In the genomic region with DNA sequence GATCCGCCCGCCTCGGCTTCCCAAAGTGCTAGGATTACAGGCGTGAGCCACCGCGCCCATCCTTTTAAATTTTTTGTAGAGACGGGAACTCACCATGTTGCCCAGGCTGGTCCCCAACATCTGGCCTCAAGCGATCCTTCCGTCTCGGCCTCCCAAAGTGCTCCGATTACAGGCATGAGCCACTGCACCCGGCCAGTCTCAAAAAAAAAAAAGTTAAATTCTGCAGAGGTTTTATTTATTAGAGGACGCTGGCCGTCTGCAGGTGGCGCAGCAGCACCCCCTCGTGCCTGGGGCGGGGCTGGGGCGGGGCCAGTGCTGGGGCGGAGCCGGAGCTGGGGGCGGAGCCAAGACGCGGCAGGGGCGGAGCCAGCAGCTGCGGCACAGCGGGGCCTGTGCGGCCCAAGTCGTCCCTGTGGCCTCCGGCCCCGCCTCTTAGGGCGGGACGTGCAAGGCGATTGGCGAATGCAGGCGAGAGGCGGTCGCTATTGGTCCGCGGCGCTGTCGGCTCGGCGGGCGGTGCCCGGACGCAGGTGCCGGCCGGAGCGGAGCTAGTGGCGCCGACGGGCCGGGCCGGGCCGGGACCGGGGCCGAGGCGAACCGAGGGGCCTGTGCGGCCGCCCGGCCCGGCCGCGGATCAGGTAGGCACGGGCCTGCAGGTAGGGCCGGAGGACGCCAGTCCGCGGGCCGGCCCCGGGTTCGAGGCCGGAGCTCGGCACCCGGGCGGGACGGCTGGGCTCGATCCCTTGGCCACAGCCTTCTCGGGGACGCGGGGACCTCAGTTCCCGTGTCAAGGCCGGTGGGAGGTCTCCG, we compare ENCODE assay signal across 1 cellular context.
TF ChIP-seq lines count a peak whose summit lies in the region.

A gene with protein sequence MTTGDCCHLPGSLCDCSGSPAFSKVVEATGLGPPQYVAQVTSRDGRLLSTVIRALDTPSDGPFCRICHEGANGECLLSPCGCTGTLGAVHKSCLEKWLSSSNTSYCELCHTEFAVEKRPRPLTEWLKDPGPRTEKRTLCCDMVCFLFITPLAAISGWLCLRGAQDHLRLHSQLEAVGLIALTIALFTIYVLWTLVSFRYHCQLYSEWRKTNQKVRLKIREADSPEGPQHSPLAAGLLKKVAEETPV (plus strand): TSS at position 523 of the 810 bp plus-strand sequence. CDS start 8,536 bp downstream, outside the sequence.

TF ChIP-seq in K562, 482 proteins besides CTCF, POLR2A, EP300 and RAD21 (continued from another document and continues in another):
- TF ChIP-seq, protein P1, sequence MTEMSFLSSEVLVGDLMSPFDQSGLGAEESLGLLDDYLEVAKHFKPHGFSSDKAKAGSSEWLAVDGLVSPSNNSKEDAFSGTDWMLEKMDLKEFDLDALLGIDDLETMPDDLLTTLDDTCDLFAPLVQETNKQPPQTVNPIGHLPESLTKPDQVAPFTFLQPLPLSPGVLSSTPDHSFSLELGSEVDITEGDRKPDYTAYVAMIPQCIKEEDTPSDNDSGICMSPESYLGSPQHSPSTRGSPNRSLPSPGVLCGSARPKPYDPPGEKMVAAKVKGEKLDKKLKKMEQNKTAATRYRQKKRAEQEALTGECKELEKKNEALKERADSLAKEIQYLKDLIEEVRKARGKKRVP (CRISPR knock-in tag; IDR thresholded peaks at IDR 0.05), result no peak
- TF ChIP-seq SAP30 (IDR thresholded peaks at IDR 0.05; ENCODE audit: borderline replicate concordance, insufficient read depth, low read depth, low read length, poor library complexity, severe bottlenecking) (peak; percentile 60), POLR2AphosphoS2 (IDR thresholded peaks at IDR 0.05; ENCODE audit: low read length) (no peak), ZNF197 (CRISPR knock-in tag; IDR thresholded peaks at IDR 0.05; ENCODE audit: low read depth) (no peak), ELF4 (CRISPR knock-in tag; IDR thresholded peaks at IDR 0.05) (no peak), NFXL1 (CRISPR knock-in tag; IDR thresholded peaks at IDR 0.05) (no peak), PCBP1 (IDR thresholded peaks at IDR 0.05; ENCODE audit: low read depth, low read length, poor library complexity, severe bottlenecking) (peak; percentile 37), KAT7 (CRISPR knock-in tag; IDR thresholded peaks at IDR 0.05; ENCODE audit: borderline replicate concordance) (no peak), NR3C1 (CRISPR knock-in tag; IDR thresholded peaks at IDR 0.05) (no peak), MTF1 (CRISPR knock-in tag; IDR thresholded peaks at IDR 0.05; ENCODE audit: borderline replicate concordance) (no peak), TAF7 (tag; IDR thresholded peaks at IDR 0.05) (no peak), BMI1 (IDR thresholded peaks at IDR 0.05; ENCODE audit: low read length) (no peak), MAFG (tag; conservative IDR thresholded peaks at IDR 0.05) (no peak), MAFK (IDR thresholded peaks at IDR 0.05; ENCODE audit: low read length) (no peak), EP400 (IDR thresholded peaks at IDR 0.05) (no peak), ZNF586 (CRISPR knock-in tag; conservative IDR thresholded peaks at IDR 0.05) (no peak), FOXK1 (CRISPR knock-in tag; IDR thresholded peaks at IDR 0.05; ENCODE audit: borderline replicate concordance) (no peak), MBD2 (IDR thresholded peaks at IDR 0.05; ENCODE audit: borderline replicate concordance, low read depth) (peak; percentile 94), ZNF184 (CRISPR knock-in tag; IDR thresholded peaks at IDR 0.05) (no peak), ZNF76 (CRISPR knock-in tag; IDR thresholded peaks at IDR 0.05; ENCODE audit: borderline replicate concordance) (no peak), ZNF780A (CRISPR knock-in tag; IDR thresholded peaks at IDR 0.05) (no peak)
- TF ChIP-seq, protein P2, sequence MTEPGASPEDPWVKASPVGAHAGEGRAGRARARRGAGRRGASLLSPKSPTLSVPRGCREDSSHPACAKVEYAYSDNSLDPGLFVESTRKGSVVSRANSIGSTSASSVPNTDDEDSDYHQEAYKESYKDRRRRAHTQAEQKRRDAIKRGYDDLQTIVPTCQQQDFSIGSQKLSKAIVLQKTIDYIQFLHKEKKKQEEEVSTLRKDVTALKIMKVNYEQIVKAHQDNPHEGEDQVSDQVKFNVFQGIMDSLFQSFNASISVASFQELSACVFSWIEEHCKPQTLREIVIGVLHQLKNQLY (CRISPR knock-in tag; conservative IDR thresholded peaks at IDR 0.05), result no peak
- TF ChIP-seq, protein P3, sequence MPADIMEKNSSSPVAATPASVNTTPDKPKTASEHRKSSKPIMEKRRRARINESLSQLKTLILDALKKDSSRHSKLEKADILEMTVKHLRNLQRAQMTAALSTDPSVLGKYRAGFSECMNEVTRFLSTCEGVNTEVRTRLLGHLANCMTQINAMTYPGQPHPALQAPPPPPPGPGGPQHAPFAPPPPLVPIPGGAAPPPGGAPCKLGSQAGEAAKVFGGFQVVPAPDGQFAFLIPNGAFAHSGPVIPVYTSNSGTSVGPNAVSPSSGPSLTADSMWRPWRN (IDR thresholded peaks at IDR 0.05; ENCODE audit: low read depth), result no peak
- TF ChIP-seq, protein P4, sequence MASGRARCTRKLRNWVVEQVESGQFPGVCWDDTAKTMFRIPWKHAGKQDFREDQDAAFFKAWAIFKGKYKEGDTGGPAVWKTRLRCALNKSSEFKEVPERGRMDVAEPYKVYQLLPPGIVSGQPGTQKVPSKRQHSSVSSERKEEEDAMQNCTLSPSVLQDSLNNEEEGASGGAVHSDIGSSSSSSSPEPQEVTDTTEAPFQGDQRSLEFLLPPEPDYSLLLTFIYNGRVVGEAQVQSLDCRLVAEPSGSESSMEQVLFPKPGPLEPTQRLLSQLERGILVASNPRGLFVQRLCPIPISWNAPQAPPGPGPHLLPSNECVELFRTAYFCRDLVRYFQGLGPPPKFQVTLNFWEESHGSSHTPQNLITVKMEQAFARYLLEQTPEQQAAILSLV (tag; IDR thresholded peaks at IDR 0.05), result no peak
- TF ChIP-seq, protein P5, sequence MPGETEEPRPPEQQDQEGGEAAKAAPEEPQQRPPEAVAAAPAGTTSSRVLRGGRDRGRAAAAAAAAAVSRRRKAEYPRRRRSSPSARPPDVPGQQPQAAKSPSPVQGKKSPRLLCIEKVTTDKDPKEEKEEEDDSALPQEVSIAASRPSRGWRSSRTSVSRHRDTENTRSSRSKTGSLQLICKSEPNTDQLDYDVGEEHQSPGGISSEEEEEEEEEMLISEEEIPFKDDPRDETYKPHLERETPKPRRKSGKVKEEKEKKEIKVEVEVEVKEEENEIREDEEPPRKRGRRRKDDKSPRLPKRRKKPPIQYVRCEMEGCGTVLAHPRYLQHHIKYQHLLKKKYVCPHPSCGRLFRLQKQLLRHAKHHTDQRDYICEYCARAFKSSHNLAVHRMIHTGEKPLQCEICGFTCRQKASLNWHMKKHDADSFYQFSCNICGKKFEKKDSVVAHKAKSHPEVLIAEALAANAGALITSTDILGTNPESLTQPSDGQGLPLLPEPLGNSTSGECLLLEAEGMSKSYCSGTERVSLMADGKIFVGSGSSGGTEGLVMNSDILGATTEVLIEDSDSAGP (CRISPR knock-in tag; IDR thresholded peaks at IDR 0.05), result no peak
- TF ChIP-seq, protein P6, sequence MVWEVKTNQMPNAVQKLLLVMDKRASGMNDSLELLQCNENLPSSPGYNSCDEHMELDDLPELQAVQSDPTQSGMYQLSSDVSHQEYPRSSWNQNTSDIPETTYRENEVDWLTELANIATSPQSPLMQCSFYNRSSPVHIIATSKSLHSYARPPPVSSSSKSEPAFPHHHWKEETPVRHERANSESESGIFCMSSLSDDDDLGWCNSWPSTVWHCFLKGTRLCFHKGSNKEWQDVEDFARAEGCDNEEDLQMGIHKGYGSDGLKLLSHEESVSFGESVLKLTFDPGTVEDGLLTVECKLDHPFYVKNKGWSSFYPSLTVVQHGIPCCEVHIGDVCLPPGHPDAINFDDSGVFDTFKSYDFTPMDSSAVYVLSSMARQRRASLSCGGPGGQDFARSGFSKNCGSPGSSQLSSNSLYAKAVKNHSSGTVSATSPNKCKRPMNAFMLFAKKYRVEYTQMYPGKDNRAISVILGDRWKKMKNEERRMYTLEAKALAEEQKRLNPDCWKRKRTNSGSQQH (CRISPR knock-in tag; IDR thresholded peaks at IDR 0.05), result no peak
- TF ChIP-seq, protein P7, sequence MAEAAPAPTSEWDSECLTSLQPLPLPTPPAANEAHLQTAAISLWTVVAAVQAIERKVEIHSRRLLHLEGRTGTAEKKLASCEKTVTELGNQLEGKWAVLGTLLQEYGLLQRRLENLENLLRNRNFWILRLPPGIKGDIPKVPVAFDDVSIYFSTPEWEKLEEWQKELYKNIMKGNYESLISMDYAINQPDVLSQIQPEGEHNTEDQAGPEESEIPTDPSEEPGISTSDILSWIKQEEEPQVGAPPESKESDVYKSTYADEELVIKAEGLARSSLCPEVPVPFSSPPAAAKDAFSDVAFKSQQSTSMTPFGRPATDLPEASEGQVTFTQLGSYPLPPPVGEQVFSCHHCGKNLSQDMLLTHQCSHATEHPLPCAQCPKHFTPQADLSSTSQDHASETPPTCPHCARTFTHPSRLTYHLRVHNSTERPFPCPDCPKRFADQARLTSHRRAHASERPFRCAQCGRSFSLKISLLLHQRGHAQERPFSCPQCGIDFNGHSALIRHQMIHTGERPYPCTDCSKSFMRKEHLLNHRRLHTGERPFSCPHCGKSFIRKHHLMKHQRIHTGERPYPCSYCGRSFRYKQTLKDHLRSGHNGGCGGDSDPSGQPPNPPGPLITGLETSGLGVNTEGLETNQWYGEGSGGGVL (CRISPR knock-in tag; IDR thresholded peaks at IDR 0.05), result no peak
- TF ChIP-seq, protein P8, sequence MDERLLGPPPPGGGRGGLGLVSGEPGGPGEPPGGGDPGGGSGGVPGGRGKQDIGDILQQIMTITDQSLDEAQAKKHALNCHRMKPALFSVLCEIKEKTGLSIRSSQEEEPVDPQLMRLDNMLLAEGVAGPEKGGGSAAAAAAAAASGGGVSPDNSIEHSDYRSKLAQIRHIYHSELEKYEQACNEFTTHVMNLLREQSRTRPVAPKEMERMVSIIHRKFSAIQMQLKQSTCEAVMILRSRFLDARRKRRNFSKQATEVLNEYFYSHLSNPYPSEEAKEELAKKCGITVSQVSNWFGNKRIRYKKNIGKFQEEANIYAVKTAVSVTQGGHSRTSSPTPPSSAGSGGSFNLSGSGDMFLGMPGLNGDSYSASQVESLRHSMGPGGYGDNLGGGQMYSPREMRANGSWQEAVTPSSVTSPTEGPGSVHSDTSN (CRISPR knock-in tag; IDR thresholded peaks at IDR 0.05; ENCODE audit: low read depth), result peak; percentile 58
- TF ChIP-seq, protein P8 (tag; conservative IDR thresholded peaks at IDR 0.05; ENCODE audit: low read depth), result no peak; the same call in 1 of the 2 replicates
- TF ChIP-seq, protein P9, sequence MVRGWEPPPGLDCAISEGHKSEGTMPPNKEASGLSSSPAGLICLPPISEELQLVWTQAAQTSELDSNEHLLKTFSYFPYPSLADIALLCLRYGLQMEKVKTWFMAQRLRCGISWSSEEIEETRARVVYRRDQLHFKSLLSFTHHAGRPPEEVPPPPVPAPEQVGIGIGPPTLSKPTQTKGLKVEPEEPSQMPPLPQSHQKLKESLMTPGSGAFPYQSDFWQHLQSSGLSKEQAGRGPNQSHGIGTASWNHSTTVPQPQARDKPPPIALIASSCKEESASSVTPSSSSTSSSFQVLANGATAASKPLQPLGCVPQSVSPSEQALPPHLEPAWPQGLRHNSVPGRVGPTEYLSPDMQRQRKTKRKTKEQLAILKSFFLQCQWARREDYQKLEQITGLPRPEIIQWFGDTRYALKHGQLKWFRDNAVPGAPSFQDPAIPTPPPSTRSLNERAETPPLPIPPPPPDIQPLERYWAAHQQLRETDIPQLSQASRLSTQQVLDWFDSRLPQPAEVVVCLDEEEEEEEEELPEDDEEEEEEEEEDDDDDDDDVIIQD (CRISPR knock-in tag; IDR thresholded peaks at IDR 0.05), result no peak
- TF ChIP-seq, protein P10, sequence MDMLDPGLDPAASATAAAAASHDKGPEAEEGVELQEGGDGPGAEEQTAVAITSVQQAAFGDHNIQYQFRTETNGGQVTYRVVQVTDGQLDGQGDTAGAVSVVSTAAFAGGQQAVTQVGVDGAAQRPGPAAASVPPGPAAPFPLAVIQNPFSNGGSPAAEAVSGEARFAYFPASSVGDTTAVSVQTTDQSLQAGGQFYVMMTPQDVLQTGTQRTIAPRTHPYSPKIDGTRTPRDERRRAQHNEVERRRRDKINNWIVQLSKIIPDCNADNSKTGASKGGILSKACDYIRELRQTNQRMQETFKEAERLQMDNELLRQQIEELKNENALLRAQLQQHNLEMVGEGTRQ (CRISPR knock-in tag; IDR thresholded peaks at IDR 0.05), result no peak
- TF ChIP-seq, protein P11, sequence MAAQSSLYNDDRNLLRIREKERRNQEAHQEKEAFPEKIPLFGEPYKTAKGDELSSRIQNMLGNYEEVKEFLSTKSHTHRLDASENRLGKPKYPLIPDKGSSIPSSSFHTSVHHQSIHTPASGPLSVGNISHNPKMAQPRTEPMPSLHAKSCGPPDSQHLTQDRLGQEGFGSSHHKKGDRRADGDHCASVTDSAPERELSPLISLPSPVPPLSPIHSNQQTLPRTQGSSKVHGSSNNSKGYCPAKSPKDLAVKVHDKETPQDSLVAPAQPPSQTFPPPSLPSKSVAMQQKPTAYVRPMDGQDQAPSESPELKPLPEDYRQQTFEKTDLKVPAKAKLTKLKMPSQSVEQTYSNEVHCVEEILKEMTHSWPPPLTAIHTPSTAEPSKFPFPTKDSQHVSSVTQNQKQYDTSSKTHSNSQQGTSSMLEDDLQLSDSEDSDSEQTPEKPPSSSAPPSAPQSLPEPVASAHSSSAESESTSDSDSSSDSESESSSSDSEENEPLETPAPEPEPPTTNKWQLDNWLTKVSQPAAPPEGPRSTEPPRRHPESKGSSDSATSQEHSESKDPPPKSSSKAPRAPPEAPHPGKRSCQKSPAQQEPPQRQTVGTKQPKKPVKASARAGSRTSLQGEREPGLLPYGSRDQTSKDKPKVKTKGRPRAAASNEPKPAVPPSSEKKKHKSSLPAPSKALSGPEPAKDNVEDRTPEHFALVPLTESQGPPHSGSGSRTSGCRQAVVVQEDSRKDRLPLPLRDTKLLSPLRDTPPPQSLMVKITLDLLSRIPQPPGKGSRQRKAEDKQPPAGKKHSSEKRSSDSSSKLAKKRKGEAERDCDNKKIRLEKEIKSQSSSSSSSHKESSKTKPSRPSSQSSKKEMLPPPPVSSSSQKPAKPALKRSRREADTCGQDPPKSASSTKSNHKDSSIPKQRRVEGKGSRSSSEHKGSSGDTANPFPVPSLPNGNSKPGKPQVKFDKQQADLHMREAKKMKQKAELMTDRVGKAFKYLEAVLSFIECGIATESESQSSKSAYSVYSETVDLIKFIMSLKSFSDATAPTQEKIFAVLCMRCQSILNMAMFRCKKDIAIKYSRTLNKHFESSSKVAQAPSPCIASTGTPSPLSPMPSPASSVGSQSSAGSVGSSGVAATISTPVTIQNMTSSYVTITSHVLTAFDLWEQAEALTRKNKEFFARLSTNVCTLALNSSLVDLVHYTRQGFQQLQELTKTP (IDR thresholded peaks at IDR 0.05; ENCODE audit: low read depth in 1 of 2, partially characterized antibody in 2 of 2), result no peak
